ENCODE assay signal across 8 cellular contexts in genomic region chr3:32399030-32399620, GRCh38. TPM values are rescaled to one million over a fixed set of nuclear protein-coding genes. Genes with fewer than 3 reads are reported as not detected.
DNase-seq lines count a peak whose midpoint lies in the region; ATAC-seq, FAIRE-seq and TF ChIP-seq lines count a peak whose summit lies in the region.

No MANE protein-coding gene starts in this region.

- ATAC-seq in GM12878 (peak; percentile 35), left lobe of liver (peak; percentile 38), aorta (ENCODE audit: low FRiP score) (peak; percentile 43)

- no peak for TF ChIP-seq EP300 in GM12878 (IDR thresholded peaks at IDR 0.05; ENCODE audit: borderline replicate concordance in 1 of 2, control insufficient read depth in 1 of 2, low read depth in 2 of 2, low read length in 2 of 2)

- H3K9me3 ChIP-seq in GM12878 (replicated peaks; ENCODE audit: control insufficient read depth, insufficient read depth, low read length) (no peaks in the 10 kb centered on the region), aorta (ENCODE audit: control insufficient read depth, low read length) (no peaks in the 10 kb centered on the region)

- H3K4me2 ChIP-seq in GM12878 (ENCODE audit: control insufficient read depth, insufficient read depth) = no peak overlapping the region

- intact Hi-C loops in GM12878 (cut with micrococcal nuclease; ENCODE audit: unreplicated experiment) = loop anchor here (1.0 to 2.0 kb wide), 2 partner anchors 24 to 102 kb away; no protein-coding TSS in a partner anchor
- intact Hi-C loops in aorta (cut with DNase I) = loop anchor here (10.0 kb wide), 1 partner anchor 104 kb away; no protein-coding TSS in a partner anchor

- RAD21 ChIA-PET in GM12878 (lab: Charles Lee; ENCODE audit: unreplicated experiment) = interaction anchor here (2.3 to 8.9 kb wide), 3 partner anchors 24 to 70 kb away, joined by 10 to 57 read pairs (median 24); no protein-coding TSS in a partner anchor

- no peak overlapping the region for H3K9ac ChIP-seq in GM12878 (ENCODE audit: control insufficient read depth, insufficient read depth, low read length)

- FAIRE-seq in G401.6 (lab: Jason Lieb, UNC) (peak; percentile 91), GM12878 (lab: Jason Lieb, UNC) (no peak)

- TF ChIP-seq RAD21 in GM12878 (IDR thresholded peaks at IDR 0.05; ENCODE audit: insufficient read depth, low read depth, low read length) = peak; percentile 75

- TF ChIP-seq CTCF in GM12878 (IDR thresholded peaks at IDR 0.05 in 2 of 3, conservative IDR thresholded peaks at IDR 0.05 in 1 of 3; ENCODE audit: control insufficient read depth in 2 of 3, extremely low read depth in 1 of 3, insufficient read depth in 1 of 3, low read depth in 3 of 3, low read length in 3 of 3) = peak; percentile 43 to 50 (median 46)

- H3K27ac ChIP-seq in GM12878 (ENCODE audit: control insufficient read depth, insufficient read depth) = no peak overlapping the region
- no peak overlapping the region for H3K27ac ChIP-seq in aorta (ENCODE audit: low read depth in 1 of 2, low read length in 2 of 2)

- CTCF ChIA-PET in GM12878 (lab: Yijun Ruan, JAX) = interaction anchor here (0.6 to 7.6 kb wide), 10 partner anchors 16 to 104 kb away, joined by 3 to 88 read pairs (median 4); no protein-coding TSS in a partner anchor

- no peaks in the 10 kb centered on the region; the same call in none of the 2 replicates for H4K20me1 ChIP-seq in GM12878 (ENCODE audit: control insufficient read depth, insufficient read depth)

- no peaks in the 10 kb centered on the region for H3K79me2 ChIP-seq in GM12878 (ENCODE audit: control insufficient read depth, insufficient read depth, low read length)

- TF ChIP-seq POLR2A in GM12878 (IDR thresholded peaks at IDR 0.05; ENCODE audit: low read depth, low read length) = no peak

- H3K4me1 ChIP-seq in GM12878 (ENCODE audit: control insufficient read depth, insufficient read depth, low read length) (peaks cover 3% of the 10 kb centered on the region), aorta (ENCODE audit: control insufficient read depth in 1 of 2, insufficient read depth in 2 of 2, low read length in 2 of 2) (no peaks in the 10 kb centered on the region)

- WGBS in GM12878 (ENCODE audit: insufficient coverage, insufficient replicate concordance, low lambda C conversion rate, missing lambda C conversion rate) = 25% methylated on average over 2 of the region's 2 CpGs
- 48 to 50% methylated on average over 2 of the region's 2 CpGs for WGBS in aorta, 2 donors

- POLR2A ChIA-PET in GM12878 (lab: Charles Lee) = interaction anchor here (1.8 kb wide), 1 partner anchor 69 kb away, joined by 6 read pairs; no protein-coding TSS in a partner anchor

- SMC1A ChIA-PET in GM12878 (lab: Charles Lee; ENCODE audit: uncharacterized antibody, unreplicated experiment) = interaction anchor here (1.7 to 7.9 kb wide), 6 partner anchors 22 to 111 kb away, joined by 3 to 78 read pairs (median 14); no protein-coding TSS in a partner anchor

- in situ Hi-C loops in GM12878 (cut with MboI) = no loop called here

- no peak overlapping the region for H3K4me3 ChIP-seq in GM12878
- no peak overlapping the region for H3K4me3 ChIP-seq in aorta (ENCODE audit: low read length in 2 of 2)

- peaks cover 0 to 3% of the 10 kb centered on the region in 2 experiments; a peak in 1 of 4 replicates for H3K27me3 ChIP-seq in GM12878 (replicated peaks in 1 of 2; ENCODE audit: control insufficient read depth in 2 of 2, insufficient read depth in 2 of 2, low read length in 1 of 2)
- H3K27me3 ChIP-seq in aorta (ENCODE audit: control insufficient read depth in 1 of 2, insufficient read depth in 2 of 2, low read length in 1 of 2) = no peaks in the 10 kb centered on the region

- no peak overlapping the region for H2AFZ ChIP-seq in GM12878 (ENCODE audit: control insufficient read depth, low read depth, low read length)

- BruUV-seq in GM12878 (replicated peaks; lab: Mats Ljungman, UMichigan) = no TSS peak

- DNase-seq in AML-193 (lab: John Stamatoyannopoulos, UW) (peak; percentile 58 to 62), NCI-H748 (lab: John Stamatoyannopoulos, UW; ENCODE audit: unreplicated experiment) (peak; percentile 53), GM12878 (ENCODE audit: low read depth, low spot score) (no peak), left lobe of liver (ENCODE audit: low spot score) (no peak), aorta (no peak), 8988T (no peak), HK-2 (ENCODE audit: unreplicated experiment) (no peak)

- H3K36me3 ChIP-seq in GM12878 (ENCODE audit: control insufficient read depth in 2 of 2, insufficient read depth in 2 of 2, low read length in 1 of 2) (no peaks in the 10 kb centered on the region), aorta (ENCODE audit: control insufficient read depth in 1 of 2, insufficient read depth in 2 of 2, low read length in 1 of 2) (no peaks in the 10 kb centered on the region)

TF ChIP-seq in GM12878, 131 proteins besides CTCF, POLR2A, EP300 and RAD21:
- TF ChIP-seq CHD1 (IDR thresholded peaks at IDR 0.05; ENCODE audit: low read depth, low read length) (no peak), SP1 (IDR thresholded peaks at IDR 0.05; ENCODE audit: low read depth, low read length) (no peak), SMC3 (IDR thresholded peaks at IDR 0.05; ENCODE audit: borderline replicate concordance, low read length) (peak; percentile 44; the same call in 1 of the 2 replicates), MYC (IDR thresholded peaks at IDR 0.05; ENCODE audit: insufficient read depth, insufficient read length, insufficient replicate concordance, low read length, severe bottlenecking) (no peak), ZNF384 (IDR thresholded peaks at IDR 0.05; ENCODE audit: borderline replicate concordance, low read depth, low read length) (peak; percentile 96), SPI1 (IDR thresholded peaks at IDR 0.05; ENCODE audit: borderline replicate concordance, insufficient read depth, low read depth, low read length) (no peak), ZNF217 (IDR thresholded peaks at IDR 0.05) (no peak), DPF2 (IDR thresholded peaks at IDR 0.05) (no peak), NRF1 (conservative IDR thresholded peaks at IDR 0.05; ENCODE audit: low read depth, low read length) (no peak)

RNA-seq across cellular contexts. Expression of gene CMTM7, which starts 7.5 kb away (rescaled TPM):
- 49.6 and 52.0 TPM in 2 replicates for total RNA-seq in GM12878 (2013; cell fraction: nucleolus; rRNA removed)
- total RNA-seq in GM12878 (2014; rRNA removed) = 7.2 and 9.9 TPM in 2 replicates
- total RNA-seq in GM12878 (2014; rRNA removed; fragmentation: Illumina TruSeq; extraction: Trizol) = 8.6 and 9.7 TPM in 2 replicates
- total RNA-seq in GM12878 (2021) = 12.5 and 13.7 TPM in 2 replicates
- polyA plus RNA-seq in GM12878 (2011; ENCODE audit: low read depth) = 2.1 TPM
- 23.2 and 30.5 TPM in 2 replicates for polyA plus RNA-seq in GM12878 (2011; rRNA removed)
- 39.6 and 41.5 TPM in 2 replicates for polyA plus RNA-seq in GM12878 (2011; cell fraction: cytosol; rRNA removed)
- polyA plus RNA-seq in GM12878 (2011; cell fraction: nucleus; rRNA removed) = 32.7 and 36.0 TPM in 2 replicates
- polyA plus RNA-seq in GM12878 (2012) = 1.5 and 2.9 TPM in 2 replicates
- polyA plus RNA-seq in GM12878 (2014; fragmentation: Illumina TruSeq; extraction: Trizol) = 16.7 and 21.0 TPM in 2 replicates
- polyA plus RNA-seq in GM12878 (2014; fragmentation: Nextera tagmentation; extraction: Ambion mirVana) = 10 to 100 TPM in 1 of 2 experiments, 1 to 10 TPM in 1; 3.7 to 12.0 TPM
- polyA plus RNA-seq in GM12878 (2014; rRNA removed) = 15.4 and 15.6 TPM in 2 replicates
- polyA plus RNA-seq in GM12878 (2016; fragmentation: Nextera tagmentation; extraction: Ambion mirVana) = 10 to 100 TPM; 29.5 to 36.4 TPM
- 11.0 and 21.9 TPM in 2 replicates for polyA minus RNA-seq in GM12878 (2011; rRNA and poly(A)+ RNA removed)
- 12.0 and 15.0 TPM in 2 replicates for polyA minus RNA-seq in GM12878 (2011; cell fraction: cytosol; rRNA and poly(A)+ RNA removed)
- 13.4 and 19.5 TPM in 2 replicates for polyA minus RNA-seq in GM12878 (2011; cell fraction: nucleus; rRNA and poly(A)+ RNA removed)
- 3.6 TPM for total RNA-seq in left lobe of liver
- 10 to 100 TPM; 11.8 to 17.3 TPM for total RNA-seq in aorta
- polyA plus RNA-seq in aorta = 1 to 10 TPM; 2.0 to 5.0 TPM

Comparison
In these comparisons a context has a peak if more than half of its experiments do, and no peak if none do; other contexts are left out.
1. DNase-seq: peak in AML-193 (2 of 2) and NCI-H748 (single experiment); none in GM12878 (single experiment), left lobe of liver (single experiment), aorta (0 of 2), 8988T (single experiment) and HK-2 (single experiment).
2. Peak in every context shown above with its lines, with median percentiles within 50 percentile points of each other: ATAC-seq.